In genomic region chr13:99434258-99434788, GRCh38 we compare ENCODE assay signal across 8 cellular contexts.
DNase-seq lines count a peak whose midpoint lies in the region; ATAC-seq and TF ChIP-seq lines count a peak whose summit lies in the region.

No MANE protein-coding gene starts in this region.

- H3K9me1 ChIP-seq in IMR-90 (ENCODE audit: insufficient read depth, low read length) = peaks cover 5% of the 10 kb centered on the region; the same call in 1 of the 2 replicates

- no peak overlapping the region for H3K9ac ChIP-seq in IMR-90 (ENCODE audit: low read depth, low read length)
- H3K9ac ChIP-seq in mesenchymal stem cell (ENCODE audit: low read length) = no peak overlapping the region
- H3K9ac ChIP-seq in Karpas-422 (ENCODE audit: low read length) = no peak overlapping the region

- H4K8ac ChIP-seq in IMR-90 (ENCODE audit: low read depth in 2 of 2, low read length in 2 of 2) (no peak overlapping the region), mesenchymal stem cell (ENCODE audit: low read length) (no peak overlapping the region)

- dilution Hi-C loops in IMR-90 (cut with HindIII; ENCODE audit: low sequenced_read_pairs, unreplicated experiment) = no loop called here

- H3K14ac ChIP-seq in IMR-90 (replicated peaks; ENCODE audit: low read depth, low read length) = no peak overlapping the region
- H3K14ac ChIP-seq in mesenchymal stem cell (ENCODE audit: low read length in 2 of 2) = no peak overlapping the region

- POLR2A ChIA-PET in IMR-90 (lab: Charles Lee; ENCODE audit: unreplicated experiment) = no interaction called here

- no peak overlapping the region for H2BK12ac ChIP-seq in mesenchymal stem cell (ENCODE audit: low read length in 2 of 2)

- no peak for TF ChIP-seq RAD21 in IMR-90 (IDR thresholded peaks at IDR 0.05; ENCODE audit: low read length)

- WGBS in IMR-90 (ENCODE audit: extremely low coverage in 2 of 2, insufficient read length in 1 of 2), 2 experiments = 90% methylated on average over 12 of the region's 17 CpGs; no CpG with 5 or more reads in 1 of the 2 experiments
- 69% methylated on average over 17 of the region's 17 CpGs for WGBS in mesenchymal stem cell
- 84 to 93% methylated on average over 17 of the region's 17 CpGs for WGBS in lower leg skin, 2 donors

- peaks cover 9% of the 10 kb centered on the region for H3K27me3 ChIP-seq in IMR-90 (ENCODE audit: control insufficient read depth, insufficient read depth, low read length)
- peaks cover 9 to 10% of the 10 kb centered on the region in 2 experiments for H3K27me3 ChIP-seq in mesenchymal stem cell (ENCODE audit: control insufficient read depth in 1 of 2, insufficient read depth in 1 of 2, low read length in 2 of 2)
- no peaks in the 10 kb centered on the region for H3K27me3 ChIP-seq in Karpas-422 (ENCODE audit: low read length)

- no peak overlapping the region for H3K27ac ChIP-seq in IMR-90 (ENCODE audit: insufficient read depth, low read length)
- H3K27ac ChIP-seq in mesenchymal stem cell (ENCODE audit: low read length, poor library complexity, severe bottlenecking) = no peak overlapping the region
- no peak overlapping the region for H3K27ac ChIP-seq in Karpas-422 (ENCODE audit: low read length)

- H4K91ac ChIP-seq in IMR-90 (ENCODE audit: insufficient read depth, low read depth, low read length) (no peak overlapping the region), mesenchymal stem cell (ENCODE audit: low read length) (no peak overlapping the region)

- no peak overlapping the region; the same call in 1 of the 2 replicates for H3K4ac ChIP-seq in IMR-90 (ENCODE audit: low read depth, low read length)
- H3K4ac ChIP-seq in mesenchymal stem cell (ENCODE audit: low read depth in 1 of 2, low read length in 2 of 2) = no peak overlapping the region

- no peaks in the 10 kb centered on the region for H3K9me2 ChIP-seq in Karpas-422 (replicated peaks; ENCODE audit: insufficient read depth, low read length)

- H3K4me2 ChIP-seq in IMR-90 (ENCODE audit: low read depth, low read length) (no peak overlapping the region), mesenchymal stem cell (ENCODE audit: low read length, poor library complexity, severe bottlenecking) (no peak overlapping the region), Karpas-422 (ENCODE audit: low read depth, low read length, poor library complexity, severe bottlenecking) (no peak overlapping the region)

- H3K56ac ChIP-seq in IMR-90 (ENCODE audit: extremely low read depth, insufficient read depth, low read length) = no peak overlapping the region

- ATAC-seq in IMR-90 (ENCODE audit: low read depth) (no peak), HG03108 (IDR thresholded peaks at IDR 0.05; ENCODE audit: unreplicated experiment) (no peak)

- H2AFZ ChIP-seq in IMR-90 (replicated peaks; ENCODE audit: low read length, poor library complexity) (no peak overlapping the region), mesenchymal stem cell (ENCODE audit: low read depth, low read length) (no peak overlapping the region), Karpas-422 (ENCODE audit: low read length) (no peak overlapping the region)

- CTCF ChIA-PET in IMR-90 (lab: Yijun Ruan, JAX) = interaction anchor here (5.7 kb wide), 1 partner anchor 164 kb away, joined by 85 read pairs; no protein-coding TSS in a partner anchor

- H4K20me1 ChIP-seq in IMR-90 (ENCODE audit: insufficient read depth, low read length) (no peaks in the 10 kb centered on the region), Karpas-422 (ENCODE audit: insufficient read depth, low read depth, low read length) (no peaks in the 10 kb centered on the region)

- no peak for TF ChIP-seq POLR2A in IMR-90 (IDR thresholded peaks at IDR 0.05; ENCODE audit: low read depth, low read length)
- TF ChIP-seq POLR2A in lower leg skin (IDR thresholded peaks at IDR 0.05) = no peak

- H2AK9ac ChIP-seq in IMR-90 (replicated peaks; ENCODE audit: low read depth, low read length, poor library complexity) = no peak overlapping the region

- H3K9me3 ChIP-seq in IMR-90 (ENCODE audit: control insufficient read depth, insufficient read depth, low read length) (no peaks in the 10 kb centered on the region), mesenchymal stem cell (ENCODE audit: control insufficient read depth, low read length) (no peaks in the 10 kb centered on the region), Karpas-422 (ENCODE audit: low read length) (no peaks in the 10 kb centered on the region)

- H3K36me3 ChIP-seq in IMR-90 (ENCODE audit: control insufficient read depth, insufficient read depth, low read length) (no peaks in the 10 kb centered on the region), mesenchymal stem cell (ENCODE audit: control insufficient read depth in 1 of 2, insufficient read depth in 2 of 2, low read depth in 1 of 2, low read length in 2 of 2) (no peaks in the 10 kb centered on the region), Karpas-422 (ENCODE audit: insufficient read depth, low read length) (no peaks in the 10 kb centered on the region)

- no peak overlapping the region for H2BK120ac ChIP-seq in IMR-90 (ENCODE audit: low read depth, low read length)
- no peak overlapping the region for H2BK120ac ChIP-seq in mesenchymal stem cell (ENCODE audit: low read depth, low read length)

- no peaks in the 10 kb centered on the region for H3K79me2 ChIP-seq in Karpas-422 (ENCODE audit: low read length)

- no peak overlapping the region for H2AK5ac ChIP-seq in IMR-90 (ENCODE audit: low read depth, low read length)
- no peak overlapping the region for H2AK5ac ChIP-seq in mesenchymal stem cell (ENCODE audit: low read length, severe bottlenecking)

- no peak overlapping the region for H2BK20ac ChIP-seq in IMR-90 (ENCODE audit: low read depth, low read length)

- DNase-seq in IMR-90 = no peak
- peak; percentile 75 for DNase-seq in activated T-cell treated with anti-CD3 and anti-CD28 coated beads for 24 hours (ENCODE audit: low read depth)
- peak; percentile 22 for DNase-seq in mesenchymal stem cell
- peak; percentile 79 for DNase-seq in stimulated activated naive CD4-positive, alpha-beta T cell treated with Interleukin-2 at 50 U/mL for 16 hours (lab: John Stamatoyannopoulos, UW)
- no peak for DNase-seq in D341Med (ENCODE audit: low spot score)
- DNase-seq in lower leg skin (ENCODE audit: low spot score in 2 of 2) = no peak
- no peak for DNase-seq in Karpas-422

- H2BK15ac ChIP-seq in IMR-90 (ENCODE audit: low read depth, low read length) (no peak overlapping the region), mesenchymal stem cell (ENCODE audit: low read depth, poor library complexity, severe bottlenecking) (no peak overlapping the region)

- H3K4me1 ChIP-seq in IMR-90 (ENCODE audit: control insufficient read depth, insufficient read depth, low read length) (peaks cover 3% of the 10 kb centered on the region), mesenchymal stem cell (ENCODE audit: control insufficient read depth, insufficient read depth, low read depth, low read length) (peaks cover 10% of the 10 kb centered on the region), Karpas-422 (ENCODE audit: low read length) (peaks cover 46% of the 10 kb centered on the region)

- intact Hi-C loops in IMR-90 (cut with micrococcal nuclease) = no loop called here
- intact Hi-C loops in lower leg skin (cut with DNase I; ENCODE audit: low total_unique reads) = loop anchor here (5.0 kb wide), 1 partner anchor 157 kb away; no protein-coding TSS in a partner anchor

- in situ Hi-C loops in IMR-90 (cut with MboI; ENCODE audit: low sequenced_read_pairs) = no loop called here

- H3K18ac ChIP-seq in IMR-90 (ENCODE audit: low read depth, low read length) (no peak overlapping the region), mesenchymal stem cell (ENCODE audit: low read depth in 1 of 2, low read length in 2 of 2) (no peak overlapping the region)

- H3K4me3 ChIP-seq in IMR-90 (ENCODE audit: insufficient read depth, low read depth, low read length) (no peak overlapping the region), mesenchymal stem cell (ENCODE audit: insufficient read depth in 1 of 2, low read depth in 1 of 2, low read length in 2 of 2) (no peak overlapping the region), lower leg skin (ENCODE audit: low read depth, poor library complexity, severe bottlenecking) (no peak overlapping the region), Karpas-422 (ENCODE audit: low read length) (no peak overlapping the region)

- H2BK5ac ChIP-seq in IMR-90 (ENCODE audit: low read depth, low read length, poor library complexity, severe bottlenecking) (no peak overlapping the region), mesenchymal stem cell (ENCODE audit: low read depth, low read length, poor library complexity, severe bottlenecking) (no peak overlapping the region)

- H4K5ac ChIP-seq in IMR-90 (ENCODE audit: low read depth, low read length) = no peak overlapping the region

- H3K79me1 ChIP-seq in IMR-90 (ENCODE audit: low read depth in 1 of 2, low read length in 2 of 2) (no peaks in the 10 kb centered on the region), mesenchymal stem cell (replicated peaks; ENCODE audit: low read length, poor library complexity, severe bottlenecking) (no peaks in the 10 kb centered on the region)

- 0 out of 2 replicates have a peak, but pooled peaks have one; percentile 9 for TF ChIP-seq CTCF in IMR-90 (conservative IDR thresholded peaks at IDR 0.05; ENCODE audit: low read depth, low read length)
- no peak for TF ChIP-seq CTCF in lower leg skin (IDR thresholded peaks at IDR 0.05)

- H3K23ac ChIP-seq in IMR-90 (ENCODE audit: low read depth, low read length) = no peak overlapping the region
- no peak overlapping the region for H3K23ac ChIP-seq in mesenchymal stem cell (ENCODE audit: low read length in 2 of 2)

- no TSS peak for BruUV-seq in IMR-90 (replicated peaks; lab: Mats Ljungman, UMichigan)

TF ChIP-seq in IMR-90, 13 proteins besides CTCF, POLR2A, EP300 and RAD21 (continues in another document):
- no peak for TF ChIP-seq USF2 (IDR thresholded peaks at IDR 0.05; ENCODE audit: low read depth, low read length)
- no peak for TF ChIP-seq MXI1 (IDR thresholded peaks at IDR 0.05; ENCODE audit: borderline replicate concordance, low read depth, low read length)
- TF ChIP-seq FOS (IDR thresholded peaks at IDR 0.05; ENCODE audit: low read depth, low read length) = no peak
- TF ChIP-seq MAFK (IDR thresholded peaks at IDR 0.05; ENCODE audit: low read depth, low read length) = no peak
- no peak for TF ChIP-seq RFX5 (IDR thresholded peaks at IDR 0.05; ENCODE audit: low read depth, low read length)
- TF ChIP-seq BHLHE40 (IDR thresholded peaks at IDR 0.05; ENCODE audit: low read depth, low read length) = no peak
- no peak for TF ChIP-seq CHD1 (IDR thresholded peaks at IDR 0.05; ENCODE audit: low read depth, low read length)
- TF ChIP-seq RCOR1 (IDR thresholded peaks at IDR 0.05; ENCODE audit: insufficient replicate concordance, low read length) = no peak
- no peak for TF ChIP-seq CEBPB (IDR thresholded peaks at IDR 0.05; ENCODE audit: low read depth, low read length)

Comparison
In these comparisons a context has a peak if more than half of its experiments do, and no peak if none do; other contexts are left out.
1. DNase-seq: peak in activated T-cell treated with anti-CD3 and anti-CD28 coated beads for 24 hours (single experiment), mesenchymal stem cell (single experiment) and stimulated activated naive CD4-positive, alpha-beta T cell treated with Interleukin-2 at 50 U/mL for 16 hours (single experiment); none in IMR-90 (single experiment), D341Med (single experiment), lower leg skin (0 of 2) and Karpas-422 (single experiment).